In genomic region chr17:38930782-38931181, GRCh38 we compare ENCODE assay signal across 4 cellular contexts. TPM values are rescaled to one million over a fixed set of nuclear protein-coding genes. Genes with fewer than 3 reads are reported as not detected.
"Had no signal": no experiment of that assay in that cellular context is flagged by ENCODE, and none has a peak within 500 bp of the region (broad histone marks: within the 10 kb centered on the region; RNA-seq: fewer than 3 reads in every experiment).

No MANE protein-coding gene starts in this region.

RNA-seq across cellular contexts. Expression of gene FBXO47, which starts 36.4 kb away (rescaled TPM):
- total RNA-seq: LHCN-M2, M059J, MCF 10A, NCI-H460 had no signal
